2 cellular contexts compared by ENCODE assay signal in genomic region chr9:122122903-122123632, GRCh38.
A peak's percentile ranks its signal among the peaks of the same experiment; 100 is the strongest.
TF ChIP-seq lines count a peak whose summit lies in the region.

No MANE protein-coding gene starts in this region.

TF ChIP-seq in HCT116, 20 proteins besides CTCF, POLR2A, EP300 and RAD21:
- TF ChIP-seq POLR2AphosphoS5 (IDR thresholded peaks at IDR 0.05; ENCODE audit: low read depth, low read length): no peak
- peak; percentile 45 for TF ChIP-seq YY1 (IDR thresholded peaks at IDR 0.05; ENCODE audit: extremely low read depth, insufficient replicate concordance, low read depth, low read length)

TF ChIP-seq in endothelial cell of umbilical vein, 7 proteins besides CTCF, POLR2A, EP300 and RAD21:
- TF ChIP-seq GATA2 (IDR thresholded peaks at IDR 0.05; ENCODE audit: insufficient read depth, insufficient read length, low read depth, low read length) (no peak), FOS (IDR thresholded peaks at IDR 0.05; ENCODE audit: borderline replicate concordance, insufficient read depth, low read length) (no peak), EZH2 (IDR thresholded peaks at IDR 0.05; ENCODE audit: borderline replicate concordance, low read depth, low read length, severe bottlenecking) (no peak), MYC (IDR thresholded peaks at IDR 0.05; ENCODE audit: low read depth, low read length) (no peak), JUN (IDR thresholded peaks at IDR 0.05; ENCODE audit: borderline replicate concordance, insufficient read depth, insufficient read length, low read depth) (no peak), MAX (IDR thresholded peaks at IDR 0.05; ENCODE audit: insufficient read depth, insufficient read length) (no peak), POLR2AphosphoS5 (IDR thresholded peaks at IDR 0.05; ENCODE audit: insufficient read depth, low read depth, low read length) (no peak)
